In genomic region chr9:27572566-27572917, GRCh38 we compare ENCODE assay signal across 8 cellular contexts. TPM values are rescaled to one million over a fixed set of nuclear protein-coding genes. Genes with fewer than 3 reads are reported as not detected.
DNase-seq lines count a peak whose midpoint lies in the region; ATAC-seq, FAIRE-seq and TF ChIP-seq lines count a peak whose summit lies in the region.

No MANE protein-coding gene starts in this region.

- peak overlapping the region; percentile 98 for H3K27ac Mint-ChIP-seq in activated CD4-positive, alpha-beta T cell treated with anti-CD3 and anti-CD28 coated beads, Interleukin-2, amount 10 ng/mL, durations not matched to agents 24 days and 14 days

- H3K4me3 Mint-ChIP-seq in activated CD4-positive, alpha-beta T cell treated with anti-CD3 and anti-CD28 coated beads, Interleukin-2, amount 10 ng/mL, durations not matched to agents 24 days and 14 days = peak overlapping the region; percentile 88

- H3K4ac ChIP-seq in H1 (replicated peaks; ENCODE audit: insufficient read length, low read depth, low read length) = no peak overlapping the region

- ATAC-seq in GM21576 (IDR thresholded peaks at IDR 0.05; ENCODE audit: unreplicated experiment) = peak; percentile 44

- 0 out of 2 replicates have a peak, but pooled peaks cover 3% of the 10 kb centered on the region for H3K27me3 ChIP-seq in HUES6 (ENCODE audit: control insufficient read depth, insufficient read depth, low read length)
- H3K27me3 ChIP-seq in H1 (replicated peaks in 1 of 4; ENCODE audit: control insufficient read depth in 3 of 4, extremely low read depth in 1 of 4, insufficient read depth in 3 of 4, low read length in 3 of 4) = no peaks in the 10 kb centered on the region; a peak in 1 of 7 replicates
- no peaks in the 10 kb centered on the region for H3K27me3 ChIP-seq in thyroid gland

- TF ChIP-seq EP300 in H1 (IDR thresholded peaks at IDR 0.05; ENCODE audit: borderline replicate concordance in 1 of 2, low read depth in 2 of 2, low read length in 2 of 2) = no peak

- CTCF ChIA-PET in H1 (lab: Charles Lee; ENCODE audit: partially characterized antibody) = interaction anchor here (2.3 kb wide), 1 partner anchor 36 kb away, joined by 7 read pairs; no protein-coding TSS in a partner anchor

- no peak overlapping the region for H2BK120ac ChIP-seq in H1 (replicated peaks; ENCODE audit: low read depth, low read length)

- no peak overlapping the region; the same call in 1 of the 2 replicates for H2AK5ac ChIP-seq in H1 (ENCODE audit: low read depth, low read length)

- H3K36me3 ChIP-seq in HUES6 (ENCODE audit: control insufficient read depth, insufficient read depth, low read length) (no peaks in the 10 kb centered on the region), H1 (ENCODE audit: control insufficient read depth in 2 of 4, insufficient read depth in 4 of 4, low read length in 3 of 4) (no peaks in the 10 kb centered on the region), thyroid gland (no peaks in the 10 kb centered on the region)

- WGBS in H1 (ENCODE audit: extremely low coverage in 1 of 2, insufficient coverage in 1 of 2, insufficient read length in 1 of 2, insufficient replicate concordance in 2 of 2, low coverage in 1 of 2, low lambda C conversion rate in 2 of 2, missing lambda C conversion rate in 1 of 2), 2 experiments = 2% methylated on average over 6 of the region's 6 CpGs; no CpG with 5 or more reads in 1 of the 2 experiments
- whole genome bisulfite sequencing in thyroid gland, 2 donors = 2% methylated on average over 6 of the region's 6 CpGs

- 0 out of 2 replicates have a peak, but pooled peaks cover 2% of the 10 kb centered on the region for H3K79me1 ChIP-seq in H1 (ENCODE audit: low read depth, low read length)

- H3K4me3 ChIP-seq in HUES6 (ENCODE audit: low read depth, low read length) (peak overlapping the region; percentile 73), H1 (ENCODE audit: extremely low read depth in 1 of 4, insufficient read depth in 2 of 4, low read depth in 3 of 4, low read length in 4 of 4) (peak overlapping the region; percentile 79 to 87 (median 82)), thyroid gland (replicated peaks in 1 of 3) (peak overlapping the region; percentile 85 to 95 (median 89))

- peak overlapping the region; percentile 81; the same call in 1 of the 2 replicates for H3K18ac ChIP-seq in H1 (ENCODE audit: extremely low read depth, low read length)

- intact Hi-C loops in activated CD4-positive, alpha-beta T cell treated with anti-CD3 and anti-CD28 coated beads, Interleukin-2, amount 10 ng/mL, durations not matched to agents 24 days and 14 days (cut with micrococcal nuclease) = loop anchor here (2.0 to 5.0 kb wide), 3 partner anchors 160 to 680 kb away; partner anchors contain the start of gene CAAP1
- intact Hi-C loops in thyroid gland (cut with DNase I) = no loop called here

- H2BK20ac ChIP-seq in H1 (ENCODE audit: low read length) = no peak overlapping the region

- peak; percentile 36 for FAIRE-seq in H1 (lab: Jason Lieb, UNC)

- peak overlapping the region; percentile 87 for H3K9ac ChIP-seq in HUES6 (ENCODE audit: low read length)
- H3K9ac ChIP-seq in H1 (replicated peaks in 1 of 4; ENCODE audit: extremely low read depth in 1 of 4, low read depth in 3 of 4, low read length in 3 of 4) = peak overlapping the region; percentile 83 to 98 (median 88)

- H3K23ac ChIP-seq in H1 (ENCODE audit: insufficient read length) = no peak overlapping the region

- peak in 1 of 2 experiments; percentile 22; a peak in 2 of 3 replicates for TF ChIP-seq POLR2A in H1 (IDR thresholded peaks at IDR 0.05; ENCODE audit: control extremely low read depth in 1 of 2, low read depth in 2 of 2, low read length in 2 of 2)
- peak in 1 of 2 donors; percentile 66 for TF ChIP-seq POLR2A in thyroid gland (IDR thresholded peaks at IDR 0.05)

- peaks cover 0 to 39% of the 10 kb centered on the region in 2 experiments; a peak in 2 of 4 replicates for H3K79me2 ChIP-seq in H1 (ENCODE audit: control insufficient read depth in 1 of 2, insufficient read depth in 2 of 2, low read length in 2 of 2)

- H3K27ac ChIP-seq in HUES6 (ENCODE audit: low read depth, low read length) (peak overlapping the region; percentile 46; the same call in 1 of the 2 replicates), H1 (ENCODE audit: low read depth, low read length) (peak overlapping the region; percentile 58), thyroid gland (peak overlapping the region; percentile 100)

- H4K91ac ChIP-seq in H1 (replicated peaks; ENCODE audit: insufficient read length, low read length) = no peak overlapping the region

- H4K8ac ChIP-seq in H1 (ENCODE audit: extremely low read depth, insufficient read depth, low read length) = peak overlapping the region; percentile 82; the same call in 1 of the 2 replicates

- H3K4me2 ChIP-seq in H1 (ENCODE audit: insufficient read depth in 1 of 2, low read depth in 2 of 2, low read length in 2 of 2) = peak overlapping the region; percentile 89 to 99

- H3K9me3 ChIP-seq in HUES6 (ENCODE audit: control insufficient read depth, insufficient read depth, low read depth, low read length) (peaks cover 7% of the 10 kb centered on the region; the same call in 1 of the 2 replicates), H1 (ENCODE audit: insufficient read depth in 2 of 2, low read depth in 1 of 2, low read length in 1 of 2) (no peaks in the 10 kb centered on the region), thyroid gland (no peaks in the 10 kb centered on the region)

- H4K20me1 ChIP-seq in H1 (replicated peaks in 1 of 2; ENCODE audit: control insufficient read depth in 1 of 2, insufficient read depth in 2 of 2, low read length in 2 of 2) = peaks cover 0 to 6% of the 10 kb centered on the region in 2 experiments

- peak overlapping the region; percentile 12 for H4K5ac ChIP-seq in H1 (ENCODE audit: insufficient read length, low read depth, low read length)

- POLR2A ChIA-PET in H1 (lab: Charles Lee; ENCODE audit: partially characterized antibody) = interaction anchor here (0.9 to 1.1 kb wide), 3 partner anchors 13 to 546 kb away, joined by 3 to 6 read pairs (median 3); no protein-coding TSS in a partner anchor

- H2BK15ac ChIP-seq in H1 (ENCODE audit: low read length) = no peak overlapping the region

- no peak overlapping the region for H3K56ac ChIP-seq in H1 (replicated peaks; ENCODE audit: insufficient read length, low read depth, low read length)

- peaks cover 27% of the 10 kb centered on the region for H3K4me1 Mint-ChIP-seq in activated CD4-positive, alpha-beta T cell treated with anti-CD3 and anti-CD28 coated beads, Interleukin-2, amount 10 ng/mL, durations not matched to agents 24 days and 14 days

- peaks cover 10% of the 10 kb centered on the region; the same call in 1 of the 2 replicates for H3K4me1 ChIP-seq in HUES6 (ENCODE audit: control insufficient read depth, insufficient read depth, low read length)
- peaks cover 0 to 5% (median 1%) of the 10 kb centered on the region in 4 experiments; a peak in 4 of 7 replicates for H3K4me1 ChIP-seq in H1 (replicated peaks in 1 of 4; ENCODE audit: control insufficient read depth in 3 of 4, insufficient read depth in 4 of 4, low read length in 3 of 4)
- peaks cover 12 to 20% of the 10 kb centered on the region in 2 donors for H3K4me1 ChIP-seq in thyroid gland

- peaks cover 8% of the 10 kb centered on the region for H3K36me3 Mint-ChIP-seq in activated CD4-positive, alpha-beta T cell treated with anti-CD3 and anti-CD28 coated beads, Interleukin-2, amount 10 ng/mL, durations not matched to agents 24 days and 14 days (ENCODE audit: low read depth)

- peaks cover 1% of the 10 kb centered on the region for H3K9me3 Mint-ChIP-seq in activated CD4-positive, alpha-beta T cell treated with anti-CD3 and anti-CD28 coated beads, Interleukin-2, amount 10 ng/mL, durations not matched to agents 24 days and 14 days

- no peak overlapping the region; the same call in 1 of the 2 replicates for H2BK12ac ChIP-seq in H1 (ENCODE audit: low read depth, low read length)

- no peak for DNase-seq in activated CD4-positive, alpha-beta T cell treated with anti-CD3 and anti-CD28 coated beads, Interleukin-2, amount 10 ng/mL, durations not matched to agents 24 days and 14 days
- DNase-seq in activated CD4-positive, alpha-beta T cell treated with anti-CD3 and anti-CD28 coated beads for 1 hour = no peak
- DNase-seq in SKM-1 treated with dmso at 0.1 percent for 144 hours (lab: John Stamatoyannopoulos, UW; ENCODE audit: unreplicated experiment) (peak; percentile 72), H1 (ENCODE audit: low read depth in 1 of 2, low spot score in 2 of 2) (no peak), medulla oblongata (ENCODE audit: extremely low spot score) (peak; percentile 84), thyroid gland (peak; percentile 50 to 65)

- TF ChIP-seq CTCF in H1 (IDR thresholded peaks at IDR 0.05; ENCODE audit: control extremely low read depth in 1 of 3, insufficient read depth in 1 of 3, low read depth in 1 of 3, low read length in 3 of 3) = no peak
- TF ChIP-seq CTCF in thyroid gland (IDR thresholded peaks at IDR 0.05) = no peak

- 0 out of 2 replicates have a peak overlapping the region, but pooled peaks have one; percentile 28 for H2BK5ac ChIP-seq in H1 (ENCODE audit: low read depth, low read length)

- H3K23me2 ChIP-seq in H1 (ENCODE audit: low read depth, low read length) = peaks cover 7% of the 10 kb centered on the region

- peak overlapping the region; percentile 59 for H2AFZ ChIP-seq in H1 (ENCODE audit: low read length)

- no peak overlapping the region for H3K14ac ChIP-seq in H1 (ENCODE audit: insufficient read length)

- TF ChIP-seq RAD21 in H1 (IDR thresholded peaks at IDR 0.05 in 1 of 2, conservative IDR thresholded peaks at IDR 0.05 in 1 of 2; ENCODE audit: low read depth in 2 of 2, low read length in 2 of 2) = no peak

- peaks cover 7% of the 10 kb centered on the region for H3K27me3 Mint-ChIP-seq in activated CD4-positive, alpha-beta T cell treated with anti-CD3 and anti-CD28 coated beads, Interleukin-2, amount 10 ng/mL, durations not matched to agents 24 days and 14 days

RNA-seq across cellular contexts. Expression of gene C9orf72, which starts 0.7 kb away (rescaled TPM):
- total RNA-seq in activated CD4-positive, alpha-beta T cell treated with anti-CD3 and anti-CD28 coated beads, Interleukin-2, amount 10 ng/mL, durations not matched to agents 24 days and 14 days = 6.5 and 7.5 TPM in 2 replicates
- total RNA-seq in H1 (2021; fragmentation: NEBNext Ultra II Directional; extraction: Animal tissue kit (Norgen Biotek cat#: 25700)) = 16.2 and 17.5 TPM in 2 replicates
- polyA plus RNA-seq in H1 (2011; rRNA removed) = 4.5 and 7.2 TPM in 2 replicates
- 8.9 TPM for polyA plus RNA-seq in H1 (2011; cell fraction: cytosol; rRNA removed)
- 7.3 TPM for polyA plus RNA-seq in H1 (2011; cell fraction: nucleus; rRNA removed)
- 8.6 to 15.7 TPM (median 11.5 TPM) in 4 replicates for polyA plus RNA-seq in H1 (2012, experiment 1 of 2)
- 0.70 TPM for polyA plus RNA-seq in H1 (2012, experiment 2 of 2)
- polyA plus RNA-seq in H1 (2013, experiment 1 of 2) = 11.7 TPM
- 10.5 TPM for polyA plus RNA-seq in H1 (2013, experiment 2 of 2)
- polyA minus RNA-seq in H1 (2011; rRNA and poly(A)+ RNA removed) = 16.4 and 26.1 TPM in 2 replicates
- polyA minus RNA-seq in H1 (2011; cell fraction: cytosol; rRNA and poly(A)+ RNA removed) = 7.0 TPM
- 38.5 TPM for polyA minus RNA-seq in H1 (2011; cell fraction: nucleus; rRNA and poly(A)+ RNA removed)
- total RNA-seq in thyroid gland = 10 to 100 TPM; 26.1 to 58.0 (median 49.5) TPM

RNA-seq across cellular contexts. Expression of gene MOB3B, which starts 42.9 kb away (rescaled TPM):
- 0.82 and 1.1 TPM in 2 replicates for total RNA-seq in activated CD4-positive, alpha-beta T cell treated with anti-CD3 and anti-CD28 coated beads, Interleukin-2, amount 10 ng/mL, durations not matched to agents 24 days and 14 days
- total RNA-seq in H1 (2021; fragmentation: NEBNext Ultra II Directional; extraction: Animal tissue kit (Norgen Biotek cat#: 25700)) = 14.9 and 16.1 TPM in 2 replicates
- polyA plus RNA-seq in H1 (2011; rRNA removed) = 6.9 and 12.7 TPM in 2 replicates
- 8.9 TPM for polyA plus RNA-seq in H1 (2011; cell fraction: cytosol; rRNA removed)
- polyA plus RNA-seq in H1 (2011; cell fraction: nucleus; rRNA removed) = 5.2 TPM
- 9.6 to 12.9 TPM (median 10.4 TPM) in 4 replicates for polyA plus RNA-seq in H1 (2012, experiment 1 of 2)
- polyA plus RNA-seq in H1 (2012, experiment 2 of 2) = 5.1 TPM
- polyA plus RNA-seq in H1 (2013, experiment 1 of 2) = 13.6 TPM
- 14.4 TPM for polyA plus RNA-seq in H1 (2013, experiment 2 of 2)
- 29.0 and 38.6 TPM in 2 replicates for polyA minus RNA-seq in H1 (2011; rRNA and poly(A)+ RNA removed)
- polyA minus RNA-seq in H1 (2011; cell fraction: cytosol; rRNA and poly(A)+ RNA removed) = 10.9 TPM
- polyA minus RNA-seq in H1 (2011; cell fraction: nucleus; rRNA and poly(A)+ RNA removed) = 20.8 TPM
- total RNA-seq in thyroid gland = 10 to 100 TPM in 3 of 4 donors, 1 to 10 TPM in 1; 9.8 to 17.6 (median 14.6) TPM

RNA-seq across cellular contexts. Expression of gene IFNK, which starts 48.5 kb away (rescaled TPM):
- total RNA-seq in activated CD4-positive, alpha-beta T cell treated with anti-CD3 and anti-CD28 coated beads, Interleukin-2, amount 10 ng/mL, durations not matched to agents 24 days and 14 days = not detected in 2 replicates
- not detected in 2 replicates for total RNA-seq in H1 (2021; fragmentation: NEBNext Ultra II Directional; extraction: Animal tissue kit (Norgen Biotek cat#: 25700))
- not detected in 2 replicates for polyA plus RNA-seq in H1 (2011; rRNA removed)
- not detected for polyA plus RNA-seq in H1 (2011; cell fraction: cytosol; rRNA removed)
- polyA plus RNA-seq in H1 (2011; cell fraction: nucleus; rRNA removed) = not detected
- 0.14 to 0.16 TPM in 2 of 4 replicates, not detected in the others for polyA plus RNA-seq in H1 (2012, experiment 1 of 2)
- not detected for polyA plus RNA-seq in H1 (2012, experiment 2 of 2)
- polyA plus RNA-seq in H1 (2013, experiment 1 of 2) = not detected
- polyA plus RNA-seq in H1 (2013, experiment 2 of 2) = not detected
- polyA minus RNA-seq in H1 (2011; rRNA and poly(A)+ RNA removed) = not detected in 2 replicates
- not detected for polyA minus RNA-seq in H1 (2011; cell fraction: cytosol; rRNA and poly(A)+ RNA removed)
- not detected for polyA minus RNA-seq in H1 (2011; cell fraction: nucleus; rRNA and poly(A)+ RNA removed)
- not detected for total RNA-seq in thyroid gland

Comparison
In these comparisons a context has a peak if more than half of its experiments do, and no peak if none do; other contexts are left out.
1. DNase-seq: peak in SKM-1 treated with dmso at 0.1 percent for 144 hours (single experiment), medulla oblongata (single experiment) and thyroid gland (2 of 2); none in activated CD4-positive, alpha-beta T cell treated with anti-CD3 and anti-CD28 coated beads, Interleukin-2, amount 10 ng/mL, durations not matched to agents 24 days and 14 days (single experiment), activated CD4-positive, alpha-beta T cell treated with anti-CD3 and anti-CD28 coated beads for 1 hour (single experiment) and H1 (0 of 2).
2. H3K27ac ChIP-seq: peak in every context shown above with its lines; median percentile 100 in thyroid gland; 58 in H1; 46 in HUES6.
3. Peak in every context shown above with its lines, with median percentiles within 50 percentile points of each other: H3K4me3 ChIP-seq.